ENCODE assay signal across 8 cellular contexts in the genomic region with DNA sequence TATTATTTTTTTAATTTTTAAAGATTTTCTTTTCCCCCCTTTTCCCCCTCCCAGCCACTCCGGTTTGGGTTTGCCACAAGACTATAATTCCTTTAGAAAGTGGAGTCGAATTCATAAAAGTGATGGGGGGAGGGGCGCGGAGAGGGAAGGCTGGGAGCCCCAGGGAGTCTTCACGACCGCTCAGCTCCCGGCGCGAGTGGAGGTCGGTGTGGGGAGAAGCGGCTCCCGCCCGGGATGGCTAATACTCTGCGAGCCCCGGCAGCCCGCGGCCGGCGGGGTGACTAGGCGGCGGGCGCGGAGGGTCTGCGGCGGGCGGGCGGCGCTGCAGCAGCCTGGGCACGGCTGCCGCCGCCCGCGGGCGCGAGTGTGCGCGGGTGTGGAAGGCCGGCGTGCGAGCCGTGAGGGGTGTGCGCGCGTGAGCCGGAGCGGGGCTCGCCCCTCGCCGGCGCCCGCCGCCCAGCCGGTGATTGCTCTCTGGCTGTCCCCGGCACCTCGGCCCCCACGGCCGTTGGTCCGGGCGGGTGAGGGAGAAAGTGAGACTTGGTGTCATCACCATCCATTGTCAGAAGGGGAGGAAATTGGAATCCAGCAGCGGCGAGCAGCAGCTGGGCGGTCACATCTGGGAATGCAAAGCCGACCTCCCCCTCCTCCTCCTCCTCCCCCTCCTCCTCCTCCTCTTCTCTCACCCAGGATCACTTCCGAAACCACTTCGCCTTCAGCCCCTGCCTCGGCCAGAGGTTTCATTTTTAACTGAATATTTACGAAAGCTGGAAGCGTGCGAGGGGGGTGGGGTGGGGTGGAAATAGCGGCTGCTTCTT. TPM values are rescaled to one million over a fixed set of nuclear protein-coding genes. Genes with fewer than 3 reads are reported as not detected.
DNase-seq lines count a peak whose midpoint lies in the region; ATAC-seq, FAIRE-seq and TF ChIP-seq lines count a peak whose summit lies in the region.

A gene with protein sequence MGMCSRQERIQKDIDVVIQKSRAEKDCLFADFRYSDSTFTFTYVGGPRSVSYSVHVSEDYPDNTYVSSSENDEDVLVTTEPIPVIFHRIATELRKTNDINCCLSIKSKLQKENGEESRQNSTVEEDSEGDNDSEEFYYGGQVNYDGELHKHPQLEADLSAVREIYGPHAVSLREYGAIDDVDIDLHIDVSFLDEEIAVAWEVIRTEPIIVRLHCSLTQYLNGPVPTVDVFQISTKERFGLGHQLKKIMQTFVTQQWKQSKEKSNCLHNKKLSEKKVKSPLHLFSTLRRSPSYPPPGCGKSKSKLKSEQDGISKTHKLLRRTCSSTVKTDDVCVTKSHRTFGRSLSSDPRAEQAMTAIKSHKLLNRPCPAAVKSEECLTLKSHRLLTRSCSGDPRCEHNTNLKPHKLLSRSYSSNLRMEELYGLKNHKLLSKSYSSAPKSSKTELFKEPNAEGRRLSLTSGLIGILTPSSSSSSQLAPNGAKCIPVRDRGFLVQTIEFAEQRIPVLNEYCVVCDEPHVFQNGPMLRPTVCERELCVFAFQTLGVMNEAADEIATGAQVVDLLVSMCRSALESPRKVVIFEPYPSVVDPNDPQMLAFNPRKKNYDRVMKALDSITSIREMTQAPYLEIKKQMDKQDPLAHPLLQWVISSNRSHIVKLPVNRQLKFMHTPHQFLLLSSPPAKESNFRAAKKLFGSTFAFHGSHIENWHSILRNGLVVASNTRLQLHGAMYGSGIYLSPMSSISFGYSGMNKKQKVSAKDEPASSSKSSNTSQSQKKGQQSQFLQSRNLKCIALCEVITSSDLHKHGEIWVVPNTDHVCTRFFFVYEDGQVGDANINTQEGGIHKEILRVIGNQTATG (plus strand): TSS at position 377 of the 818 bp plus-strand sequence. CDS start 459 bp downstream, outside the sequence.

- TF ChIP-seq CTCF in gastroesophageal sphincter (IDR thresholded peaks at IDR 0.05) (no peak), tibial artery (IDR thresholded peaks at IDR 0.05) (peak in 1 of 2 experiments; percentile 8)

- peak within 1 kb of the TSS; percentile 41 for H2BK12ac ChIP-seq in neuronal stem cell (ENCODE audit: low read length)

- H3K79me1 ChIP-seq in neuronal stem cell (ENCODE audit: low read depth, low read length): no peaks in the 10 kb centered on the region

- peaks cover 0 to 27% (median 0%) of the 10 kb centered on the region in 3 donors for H3K4me1 ChIP-seq in gastroesophageal sphincter
- H3K4me1 ChIP-seq in neuronal stem cell (ENCODE audit: control insufficient read depth in 2 of 2, insufficient read depth in 1 of 2, low read depth in 1 of 2, low read length in 2 of 2): no peaks in the 10 kb centered on the region
- peaks cover 0 to 29% (median 7%) of the 10 kb centered on the region in 4 donors for H3K4me1 ChIP-seq in tibial artery

- no peak for FAIRE-seq in RCC 7860 (lab: Jason Lieb, UNC)

- H3K27ac ChIP-seq in gastroesophageal sphincter (peak within 1 kb of the TSS; percentile 64 to 88 (median 80)), neuronal stem cell (replicated peaks; ENCODE audit: low read length) (peak within 1 kb of the TSS; percentile 76), tibial artery (peak within 1 kb of the TSS; percentile 92 to 93)

- H3K18ac ChIP-seq in neuronal stem cell (ENCODE audit: low read length): peak within 1 kb of the TSS; percentile 99

- peak within 1 kb of the TSS; percentile 91 for H3K9ac ChIP-seq in neuronal stem cell (ENCODE audit: low read depth, low read length, poor library complexity)

- H2BK5ac ChIP-seq in neuronal stem cell (ENCODE audit: low read length): peak within 1 kb of the TSS; percentile 96

- H3K4ac ChIP-seq in neuronal stem cell (ENCODE audit: low read length): no peak within 1 kb of the TSS

- no peaks in the 10 kb centered on the region for H3K36me3 ChIP-seq in gastroesophageal sphincter
- no peaks in the 10 kb centered on the region for H3K36me3 ChIP-seq in neuronal stem cell (replicated peaks in 1 of 2; ENCODE audit: control insufficient read depth in 2 of 2, insufficient read depth in 2 of 2, low read length in 2 of 2)
- no peaks in the 10 kb centered on the region for H3K36me3 ChIP-seq in tibial artery

- intact Hi-C loops in tibial artery (cut with DNase I; ENCODE audit: low total_unique reads): no loop called here

- WGBS in gastroesophageal sphincter (ENCODE audit: low coverage in 1 of 2), 2 donors: 1 to 3% methylated on average over 7 to 15 of the region's 70 CpGs
- no CpG with 5 or more reads among the region's 70 CpGs for WGBS in neuronal stem cell (ENCODE audit: extremely low coverage in 2 of 2, insufficient read length in 2 of 2, insufficient replicate concordance in 1 of 2), 2 donors

- H2AFZ ChIP-seq in neuronal stem cell (ENCODE audit: low read length): peak within 1 kb of the TSS; percentile 99

- H2BK15ac ChIP-seq in neuronal stem cell (ENCODE audit: low read length): peak within 1 kb of the TSS; percentile 85

- H3K27me3 ChIP-seq in gastroesophageal sphincter (no peaks in the 10 kb centered on the region), neuronal stem cell (ENCODE audit: control insufficient read depth in 3 of 3, insufficient read depth in 3 of 3, low read depth in 1 of 3, low read length in 3 of 3) (no peaks in the 10 kb centered on the region), tibial artery (no peaks in the 10 kb centered on the region)

- H2BK120ac ChIP-seq in neuronal stem cell (ENCODE audit: low read depth, low read length): peak within 1 kb of the TSS; percentile 54

- H3K9me3 ChIP-seq in gastroesophageal sphincter: no peaks in the 10 kb centered on the region
- H3K9me3 ChIP-seq in neuronal stem cell (replicated peaks in 1 of 2; ENCODE audit: control insufficient read depth in 2 of 2, insufficient read depth in 1 of 2, low read depth in 1 of 2, low read length in 2 of 2): no peaks in the 10 kb centered on the region
- H3K9me3 ChIP-seq in tibial artery: no peaks in the 10 kb centered on the region

- ATAC-seq in HG03135 (IDR thresholded peaks at IDR 0.05; ENCODE audit: unreplicated experiment) (peak; percentile 47), gastroesophageal sphincter (peak; percentile 75)

- peak within 1 kb of the TSS; percentile 64 for H3K4me2 ChIP-seq in neuronal stem cell (ENCODE audit: insufficient read depth, low read length, poor library complexity, severe bottlenecking)

- TF ChIP-seq EP300 in gastroesophageal sphincter (IDR thresholded peaks at IDR 0.05): no peak

- H4K91ac ChIP-seq in neuronal stem cell (ENCODE audit: low read depth, low read length, poor library complexity): no peak within 1 kb of the TSS

- peak within 1 kb of the TSS; percentile 44 for H3K23ac ChIP-seq in neuronal stem cell (ENCODE audit: low read depth, low read length, poor library complexity)

- peak within 1 kb of the TSS; percentile 35 for H2AK5ac ChIP-seq in neuronal stem cell (ENCODE audit: low read depth, low read length)

- H3K4me3 ChIP-seq in gastroesophageal sphincter (peak within 1 kb of the TSS; percentile 88 to 99), neuronal stem cell (ENCODE audit: low read length in 2 of 2) (peak within 1 kb of the TSS; percentile 90 to 98), tibial artery (peak within 1 kb of the TSS; percentile 87 to 91)

- H4K8ac ChIP-seq in neuronal stem cell (ENCODE audit: low read depth, low read length): no peak within 1 kb of the TSS

- TF ChIP-seq POLR2A in gastroesophageal sphincter (IDR thresholded peaks at IDR 0.05): peak in 1 of 2 donors; percentile 26

- peak; percentile 73 for DNase-seq in NCI-H748 (lab: John Stamatoyannopoulos, UW; ENCODE audit: unreplicated experiment)
- DNase-seq in NCI-H748 treated with DMSO at 0.1 percent for 48 hours (lab: John Stamatoyannopoulos, UW): no peak
- peak; percentile 21 for DNase-seq in RCC 7860 (ENCODE audit: low spot score)
- DNase-seq in activated gamma-delta T cell (lab: John Stamatoyannopoulos, UW): peak; percentile 42
- peak; percentile 54 for DNase-seq in neuronal stem cell (ENCODE audit: low spot score)
- peak; percentile 51 to 79 for DNase-seq in tibial artery

- peak within 1 kb of the TSS; percentile 71 for H3K14ac ChIP-seq in neuronal stem cell (ENCODE audit: low read length)

RNA-seq across cellular contexts. Expression of the gene that starts here (rescaled TPM):
- total RNA-seq in gastroesophageal sphincter: 10 to 100 TPM in 2 of 4 donors, 1 to 10 TPM in 2; 3.9 to 43.1 (median 24.8) TPM
- 13.7 TPM for polyA plus RNA-seq in neuronal stem cell (2013, experiment 1 of 2)
- 13.5 TPM for polyA plus RNA-seq in neuronal stem cell (2013, experiment 2 of 2)
